ENCODE assay signal across 1 cellular context in genomic region chr16:31033709-31034492, GRCh38.
TF ChIP-seq lines count a peak whose summit lies in the region.

No MANE protein-coding gene starts in this region.

TF ChIP-seq in HepG2, 621 proteins besides CTCF, POLR2A, EP300 and RAD21 (continued from another document and continues in another):
- TF ChIP-seq ZBTB26 (CRISPR knock-in tag; IDR thresholded peaks at IDR 0.05; ENCODE audit: borderline replicate concordance), result 0 out of 2 replicates have a peak, but pooled peaks have one; percentile 77
- TF ChIP-seq MZF1 (CRISPR knock-in tag; IDR thresholded peaks at IDR 0.05; ENCODE audit: borderline replicate concordance), result 0 out of 2 replicates have a peak, but pooled peaks have one; percentile 51
- TF ChIP-seq FOXO4 (CRISPR knock-in tag; conservative IDR thresholded peaks at IDR 0.05), result no peak
- no peak for TF ChIP-seq EZH2 (conservative IDR thresholded peaks at IDR 0.05; ENCODE audit: low read depth, low read length)
- TF ChIP-seq, protein P1, sequence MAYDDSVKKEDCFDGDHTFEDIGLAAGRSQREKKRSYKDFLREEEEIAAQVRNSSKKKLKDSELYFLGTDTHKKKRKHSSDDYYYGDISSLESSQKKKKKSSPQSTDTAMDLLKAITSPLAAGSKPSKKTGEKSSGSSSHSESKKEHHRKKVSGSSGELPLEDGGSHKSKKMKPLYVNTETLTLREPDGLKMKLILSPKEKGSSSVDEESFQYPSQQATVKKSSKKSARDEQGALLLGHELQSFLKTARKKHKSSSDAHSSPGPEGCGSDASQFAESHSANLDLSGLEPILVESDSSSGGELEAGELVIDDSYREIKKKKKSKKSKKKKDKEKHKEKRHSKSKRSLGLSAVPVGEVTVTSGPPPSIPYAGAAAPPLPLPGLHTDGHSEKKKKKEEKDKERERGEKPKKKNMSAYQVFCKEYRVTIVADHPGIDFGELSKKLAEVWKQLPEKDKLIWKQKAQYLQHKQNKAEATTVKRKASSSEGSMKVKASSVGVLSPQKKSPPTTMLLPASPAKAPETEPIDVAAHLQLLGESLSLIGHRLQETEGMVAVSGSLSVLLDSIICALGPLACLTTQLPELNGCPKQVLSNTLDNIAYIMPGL (CRISPR knock-in tag; IDR thresholded peaks at IDR 0.05; ENCODE audit: borderline replicate concordance in 1 of 2, low read depth in 1 of 2), result peak in 1 of 2 experiments; percentile 85; a peak in 1 of 4 replicates
- peak; percentile 83 for TF ChIP-seq ZNF18 (CRISPR knock-in tag; IDR thresholded peaks at IDR 0.05; ENCODE audit: insufficient replicate concordance)
- TF ChIP-seq SNAPC2 (CRISPR knock-in tag; IDR thresholded peaks at IDR 0.05), result no peak; the same call in 1 of the 2 replicates
- no peak for TF ChIP-seq ZNF510 (CRISPR knock-in tag; IDR thresholded peaks at IDR 0.05; ENCODE audit: low read depth)
- no peak for TF ChIP-seq ZBTB37 (CRISPR knock-in tag; IDR thresholded peaks at IDR 0.05)
- TF ChIP-seq FOXP1 (IDR thresholded peaks at IDR 0.05), result no peak
- TF ChIP-seq FOXP1 (CRISPR knock-in tag; IDR thresholded peaks at IDR 0.05), result no peak
- no peak for TF ChIP-seq RXRA (CRISPR knock-in tag; IDR thresholded peaks at IDR 0.05)
- TF ChIP-seq SMARCE1 (IDR thresholded peaks at IDR 0.05; ENCODE audit: borderline replicate concordance), result no peak
- TF ChIP-seq PHF21A (CRISPR knock-in tag; IDR thresholded peaks at IDR 0.05), result 0 out of 2 replicates have a peak, but pooled peaks have one; percentile 11
- TF ChIP-seq, protein P2, sequence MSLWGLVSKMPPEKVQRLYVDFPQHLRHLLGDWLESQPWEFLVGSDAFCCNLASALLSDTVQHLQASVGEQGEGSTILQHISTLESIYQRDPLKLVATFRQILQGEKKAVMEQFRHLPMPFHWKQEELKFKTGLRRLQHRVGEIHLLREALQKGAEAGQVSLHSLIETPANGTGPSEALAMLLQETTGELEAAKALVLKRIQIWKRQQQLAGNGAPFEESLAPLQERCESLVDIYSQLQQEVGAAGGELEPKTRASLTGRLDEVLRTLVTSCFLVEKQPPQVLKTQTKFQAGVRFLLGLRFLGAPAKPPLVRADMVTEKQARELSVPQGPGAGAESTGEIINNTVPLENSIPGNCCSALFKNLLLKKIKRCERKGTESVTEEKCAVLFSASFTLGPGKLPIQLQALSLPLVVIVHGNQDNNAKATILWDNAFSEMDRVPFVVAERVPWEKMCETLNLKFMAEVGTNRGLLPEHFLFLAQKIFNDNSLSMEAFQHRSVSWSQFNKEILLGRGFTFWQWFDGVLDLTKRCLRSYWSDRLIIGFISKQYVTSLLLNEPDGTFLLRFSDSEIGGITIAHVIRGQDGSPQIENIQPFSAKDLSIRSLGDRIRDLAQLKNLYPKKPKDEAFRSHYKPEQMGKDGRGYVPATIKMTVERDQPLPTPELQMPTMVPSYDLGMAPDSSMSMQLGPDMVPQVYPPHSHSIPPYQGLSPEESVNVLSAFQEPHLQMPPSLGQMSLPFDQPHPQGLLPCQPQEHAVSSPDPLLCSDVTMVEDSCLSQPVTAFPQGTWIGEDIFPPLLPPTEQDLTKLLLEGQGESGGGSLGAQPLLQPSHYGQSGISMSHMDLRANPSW (CRISPR knock-in tag; IDR thresholded peaks at IDR 0.05; ENCODE audit: borderline replicate concordance), result no peak
- TF ChIP-seq, protein P3, sequence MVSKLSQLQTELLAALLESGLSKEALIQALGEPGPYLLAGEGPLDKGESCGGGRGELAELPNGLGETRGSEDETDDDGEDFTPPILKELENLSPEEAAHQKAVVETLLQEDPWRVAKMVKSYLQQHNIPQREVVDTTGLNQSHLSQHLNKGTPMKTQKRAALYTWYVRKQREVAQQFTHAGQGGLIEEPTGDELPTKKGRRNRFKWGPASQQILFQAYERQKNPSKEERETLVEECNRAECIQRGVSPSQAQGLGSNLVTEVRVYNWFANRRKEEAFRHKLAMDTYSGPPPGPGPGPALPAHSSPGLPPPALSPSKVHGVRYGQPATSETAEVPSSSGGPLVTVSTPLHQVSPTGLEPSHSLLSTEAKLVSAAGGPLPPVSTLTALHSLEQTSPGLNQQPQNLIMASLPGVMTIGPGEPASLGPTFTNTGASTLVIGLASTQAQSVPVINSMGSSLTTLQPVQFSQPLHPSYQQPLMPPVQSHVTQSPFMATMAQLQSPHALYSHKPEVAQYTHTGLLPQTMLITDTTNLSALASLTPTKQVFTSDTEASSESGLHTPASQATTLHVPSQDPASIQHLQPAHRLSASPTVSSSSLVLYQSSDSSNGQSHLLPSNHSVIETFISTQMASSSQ (IDR thresholded peaks at IDR 0.05; ENCODE audit: low read depth), result 0 out of 2 replicates have a peak, but pooled peaks have one; percentile 12
- TF ChIP-seq, protein P3 (CRISPR knock-in tag; IDR thresholded peaks at IDR 0.05; ENCODE audit: borderline replicate concordance), result no peak
- 0 out of 2 replicates have a peak, but pooled peaks have one; percentile 75 for TF ChIP-seq PREB (CRISPR knock-in tag; IDR thresholded peaks at IDR 0.05)
- 0 out of 2 replicates have a peak, but pooled peaks have one; percentile 17 for TF ChIP-seq NFE2L1 (CRISPR knock-in tag; IDR thresholded peaks at IDR 0.05; ENCODE audit: borderline replicate concordance)
- no peak; the same call in 1 of the 2 replicates for TF ChIP-seq ZNF567 (CRISPR knock-in tag; IDR thresholded peaks at IDR 0.05; ENCODE audit: borderline replicate concordance)
- peak; percentile 51; the same call in 1 of the 2 replicates for TF ChIP-seq PHF8 (CRISPR knock-in tag; IDR thresholded peaks at IDR 0.05)
- TF ChIP-seq MEF2D (CRISPR knock-in tag; IDR thresholded peaks at IDR 0.05), result peak; percentile 72; the same call in 1 of the 2 replicates
- peak; percentile 35; the same call in 1 of the 2 replicates for TF ChIP-seq POGK (CRISPR knock-in tag; conservative IDR thresholded peaks at IDR 0.05)
- peak; percentile 94 for TF ChIP-seq ZNF224 (CRISPR knock-in tag; IDR thresholded peaks at IDR 0.05)
- TF ChIP-seq, protein P4, sequence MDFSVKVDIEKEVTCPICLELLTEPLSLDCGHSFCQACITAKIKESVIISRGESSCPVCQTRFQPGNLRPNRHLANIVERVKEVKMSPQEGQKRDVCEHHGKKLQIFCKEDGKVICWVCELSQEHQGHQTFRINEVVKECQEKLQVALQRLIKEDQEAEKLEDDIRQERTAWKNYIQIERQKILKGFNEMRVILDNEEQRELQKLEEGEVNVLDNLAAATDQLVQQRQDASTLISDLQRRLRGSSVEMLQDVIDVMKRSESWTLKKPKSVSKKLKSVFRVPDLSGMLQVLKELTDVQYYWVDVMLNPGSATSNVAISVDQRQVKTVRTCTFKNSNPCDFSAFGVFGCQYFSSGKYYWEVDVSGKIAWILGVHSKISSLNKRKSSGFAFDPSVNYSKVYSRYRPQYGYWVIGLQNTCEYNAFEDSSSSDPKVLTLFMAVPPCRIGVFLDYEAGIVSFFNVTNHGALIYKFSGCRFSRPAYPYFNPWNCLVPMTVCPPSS (IDR thresholded peaks at IDR 0.05), result no peak
- no peak for TF ChIP-seq ZNF841 (CRISPR knock-in tag; IDR thresholded peaks at IDR 0.05; ENCODE audit: borderline replicate concordance)
- TF ChIP-seq ZNF225 (CRISPR knock-in tag; IDR thresholded peaks at IDR 0.05), result no peak
- TF ChIP-seq, protein P5, sequence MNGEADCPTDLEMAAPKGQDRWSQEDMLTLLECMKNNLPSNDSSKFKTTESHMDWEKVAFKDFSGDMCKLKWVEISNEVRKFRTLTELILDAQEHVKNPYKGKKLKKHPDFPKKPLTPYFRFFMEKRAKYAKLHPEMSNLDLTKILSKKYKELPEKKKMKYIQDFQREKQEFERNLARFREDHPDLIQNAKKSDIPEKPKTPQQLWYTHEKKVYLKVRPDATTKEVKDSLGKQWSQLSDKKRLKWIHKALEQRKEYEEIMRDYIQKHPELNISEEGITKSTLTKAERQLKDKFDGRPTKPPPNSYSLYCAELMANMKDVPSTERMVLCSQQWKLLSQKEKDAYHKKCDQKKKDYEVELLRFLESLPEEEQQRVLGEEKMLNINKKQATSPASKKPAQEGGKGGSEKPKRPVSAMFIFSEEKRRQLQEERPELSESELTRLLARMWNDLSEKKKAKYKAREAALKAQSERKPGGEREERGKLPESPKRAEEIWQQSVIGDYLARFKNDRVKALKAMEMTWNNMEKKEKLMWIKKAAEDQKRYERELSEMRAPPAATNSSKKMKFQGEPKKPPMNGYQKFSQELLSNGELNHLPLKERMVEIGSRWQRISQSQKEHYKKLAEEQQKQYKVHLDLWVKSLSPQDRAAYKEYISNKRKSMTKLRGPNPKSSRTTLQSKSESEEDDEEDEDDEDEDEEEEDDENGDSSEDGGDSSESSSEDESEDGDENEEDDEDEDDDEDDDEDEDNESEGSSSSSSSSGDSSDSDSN (CRISPR knock-in tag; IDR thresholded peaks at IDR 0.05), result 0 out of 2 replicates have a peak, but pooled peaks have one; percentile 7
- 0 out of 2 replicates have a peak, but pooled peaks have one; percentile 36 for TF ChIP-seq ISL2 (CRISPR knock-in tag; IDR thresholded peaks at IDR 0.05)
- TF ChIP-seq IKZF1 (IDR thresholded peaks at IDR 0.05), result no peak
- peak; percentile 49; the same call in 1 of the 2 replicates for TF ChIP-seq ZNF331 (CRISPR knock-in tag; IDR thresholded peaks at IDR 0.05)
